27 cellular contexts compared by ENCODE assay signal in the genomic region with DNA sequence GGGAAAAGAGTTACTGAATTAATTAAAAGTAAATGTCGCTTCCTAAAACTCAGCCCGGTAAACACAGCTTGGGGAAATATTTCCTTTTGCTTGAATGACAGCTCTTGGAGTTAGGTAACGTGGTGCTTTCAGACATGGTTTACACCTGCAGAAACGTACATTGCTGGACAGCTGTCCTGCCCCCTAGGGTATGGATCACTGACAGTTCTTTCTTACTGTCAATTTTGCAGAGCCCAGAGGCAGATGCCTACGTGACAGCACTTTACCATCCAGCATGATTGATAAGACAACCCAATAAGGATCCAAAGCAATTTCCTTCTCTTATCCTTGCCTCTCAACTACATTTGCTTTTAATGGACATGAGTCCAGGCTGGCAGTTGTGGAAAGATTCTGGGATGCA.
"Had no signal": no experiment of that assay in that cellular context is flagged by ENCODE, and none has a peak within 500 bp of the region (broad histone marks: within the 10 kb centered on the region; RNA-seq: fewer than 3 reads in every experiment).

No MANE protein-coding gene starts in this region.

- H3K4me1 ChIP-seq: ascending aorta had no signal

- DNase-seq: activated B cell treated with CpG ODN at 0.5 μM for 24 hours; activated CD4-positive, alpha-beta memory T cell treated with anti-CD3 and anti-CD28 coated beads for 36 hours; activated CD4-positive, alpha-beta T cell treated with anti-CD3 and anti-CD28 coated beads for 4 hours; activated CD4-positive, alpha-beta T cell treated with anti-CD3 and anti-CD28 coated beads, Interleukin-2, amount 10 ng/mL, durations not matched to agents 24 days and 14 days; activated CD4-positive, alpha-beta T cell treated with anti-CD3 and anti-CD28 coated beads, Interleukin-2, amount 50 U/mL, for 1 hour; activated CD4-positive, alpha-beta T cell treated with anti-CD3 and anti-CD28 coated beads, Interleukin-2, amount 50 U/mL, for 4 hours; activated CD4-positive, CD25-positive, alpha-beta regulatory T cell treated with anti-CD3 and anti-CD28 coated beads, Interleukin-2, amount 50 U/mL, for 72 hours; activated CD8-positive, alpha-beta memory T cell treated with anti-CD3 and anti-CD28 coated beads, Interleukin-2, amount 50 U/mL, for 4 hours; activated CD8-positive, alpha-beta T cell treated with anti-CD3 and anti-CD28 coated beads for 36 hours; activated effector memory CD4-positive, alpha-beta T cell treated with Interleukin-2 at 50 U/mL for 16 hours; activated gamma-delta T cell; activated naive CD4-positive, alpha-beta T cell treated with anti-CD3 and anti-CD28 coated beads, Interleukin-2, amount 10 ng/mL, durations not matched to agents 7 days and 5 days; activated naive CD4-positive, alpha-beta T cell treated with Interleukin-2 at 50 U/mL for 16 hours; activated naive CD8-positive, alpha-beta T cell treated with anti-CD3 and anti-CD28 coated beads, Interleukin-2, amount 10 ng/mL, durations not matched to agents 7 days and 5 days; activated naive CD8-positive, alpha-beta T cell treated with anti-CD3 and anti-CD28 coated beads, Interleukin-2, amount 50 U/mL, for 24 hours; activated T-cell treated with anti-CD3 and anti-CD28 coated beads for 4 hours; activated T-cell treated with anti-CD3 and anti-CD28 coated beads, Interleukin-2, amount 50 U/mL, for 1 hour; activated T-cell treated with anti-CD3 and anti-CD28 coated beads, Interleukin-2, amount 50 U/mL, for 4 hours; amygdala; anterior cingulate cortex; caudate nucleus; cerebellar nuclear complex; T-helper 1 cell; T-helper 2 cell; T-helper 9 cell had no signal

- H3K9me3 ChIP-seq: ascending aorta had no signal

- H3K27ac ChIP-seq: ascending aorta, cardiac muscle cell had no signal

- H3K36me3 ChIP-seq: ascending aorta, cardiac muscle cell had no signal

- H3K4me3 ChIP-seq: ascending aorta, cardiac muscle cell had no signal

- H3K27me3 ChIP-seq: ascending aorta, cardiac muscle cell had no signal
